ENCODE assay signal across 1 cellular context in genomic region chr1:178094752-178095645, GRCh38.
TF ChIP-seq lines count a peak whose summit lies in the region.

No MANE protein-coding gene starts in this region.

TF ChIP-seq in GM12878, 131 proteins besides CTCF, POLR2A, EP300 and RAD21 (continued from another document):
- no peak for TF ChIP-seq RELB (IDR thresholded peaks at IDR 0.05; ENCODE audit: low read depth)
